In genomic region chr16:15057755-15058417, GRCh38 we compare ENCODE assay signal across 16 cellular contexts.
"Had no signal": no experiment of that assay in that cellular context is flagged by ENCODE, and none has a peak within 500 bp of the region (broad histone marks: within the 10 kb centered on the region; RNA-seq: fewer than 3 reads in every experiment).

No MANE protein-coding gene starts in this region.

- ATAC-seq: activated CD4-positive, CD25-positive, alpha-beta regulatory T cell treated with anti-CD3 and anti-CD28 coated beads, Interleukin-2, amount 50 U/mL, for 24 hours; activated T-helper 17 cell treated with anti-CD3 and anti-CD28 coated beads, Interleukin-2, amount 50 U/mL, for 72 hours; gastrocnemius medialis; heart right ventricle; left lung; stimulated activated naive B cell treated with anti-CD40 and anti-IgM and Interleukin-4, amounts not matched to agents 10 μg/mL and 1 μg/mL and 100 μg/mL, for 72 hours had no signal

- H3K27me3 ChIP-seq: ascending aorta, gastrocnemius medialis, heart right ventricle, left lung, tibial artery, vagina had no signal

- H3K27me3 Mint-ChIP-seq: activated T-helper 17 cell treated with anti-CD3 and anti-CD28 coated beads, Interleukin-2, amount 50 U/mL, for 72 hours; stimulated activated naive B cell treated with anti-CD40 and anti-IgM and Interleukin-4, amounts not matched to agents 10 μg/mL and 1 μg/mL and 100 μg/mL, for 72 hours had no signal

- DNase-seq: activated CD4-positive, alpha-beta T cell treated with anti-CD3 and anti-CD28 coated beads, Interleukin-2, amount 50 U/mL, for 1 hour; activated naive CD4-positive, alpha-beta T cell treated with Interleukin-2 at 50 U/mL for 16 hours; erythroblast; gastrocnemius medialis; heart right ventricle; left lung; nucleus accumbens; posterior cingulate gyrus; stimulated activated CD4-positive, alpha-beta T cell treated with anti-CD3 and anti-CD28 coated beads, Interleukin-15, amount 100 ng/mL, for 24 hours; stimulated activated CD4-positive, alpha-beta T cell treated with anti-CD3 and anti-CD28 coated beads, Interleukin-4, amount 100 ng/mL, for 1 hour; stimulated activated naive B cell treated with anti-CD40 and anti-IgM and Interleukin-4, amounts not matched to agents 10 μg/mL and 1 μg/mL and 100 μg/mL, for 72 hours; tibial artery had no signal

- H3K9me3 Mint-ChIP-seq: activated T-helper 17 cell treated with anti-CD3 and anti-CD28 coated beads, Interleukin-2, amount 50 U/mL, for 72 hours; stimulated activated naive B cell treated with anti-CD40 and anti-IgM and Interleukin-4, amounts not matched to agents 10 μg/mL and 1 μg/mL and 100 μg/mL, for 72 hours had no signal

- H3K4me3 Mint-ChIP-seq: stimulated activated naive B cell treated with anti-CD40 and anti-IgM and Interleukin-4, amounts not matched to agents 10 μg/mL and 1 μg/mL and 100 μg/mL, for 72 hours had no signal

- H3K4me3 ChIP-seq: ascending aorta, gastrocnemius medialis, heart right ventricle, left lung, tibial artery, vagina had no signal

- H3K27ac Mint-ChIP-seq: activated T-helper 17 cell treated with anti-CD3 and anti-CD28 coated beads, Interleukin-2, amount 50 U/mL, for 72 hours; stimulated activated naive B cell treated with anti-CD40 and anti-IgM and Interleukin-4, amounts not matched to agents 10 μg/mL and 1 μg/mL and 100 μg/mL, for 72 hours had no signal

- H3K27ac ChIP-seq: ascending aorta, gastrocnemius medialis, heart right ventricle, left lung, tibial artery, vagina had no signal

- H3K9me3 ChIP-seq: ascending aorta, gastrocnemius medialis, heart right ventricle, left lung, tibial artery, vagina had no signal
